In the genomic region with DNA sequence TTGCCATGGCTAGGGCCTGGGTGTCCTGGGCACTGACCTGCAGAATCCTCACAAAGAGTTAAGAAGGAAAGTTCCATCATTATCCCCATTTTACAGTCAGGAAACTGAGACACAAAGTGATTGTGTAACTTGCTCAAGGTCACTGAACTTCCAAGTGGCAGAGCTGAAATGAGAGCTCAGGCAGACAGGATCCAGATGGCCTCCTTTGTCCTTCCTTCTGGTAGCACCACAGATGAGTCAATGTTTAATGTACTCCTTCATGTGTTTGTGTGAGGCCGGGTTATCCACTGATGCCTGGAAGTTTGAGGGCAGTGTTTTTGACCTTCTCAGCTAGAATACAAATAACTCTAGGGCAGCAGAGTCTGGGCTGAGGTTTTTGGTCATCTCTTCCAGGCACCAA, we compare ENCODE assay signal across 29 cellular contexts.
DNase-seq lines count a peak whose midpoint lies in the region; ATAC-seq, FAIRE-seq and TF ChIP-seq lines count a peak whose summit lies in the region.
"Had no signal": no experiment of that assay in that cellular context is flagged by ENCODE, and none has a peak within 500 bp of the region (broad histone marks: within the 10 kb centered on the region; RNA-seq: fewer than 3 reads in every experiment).

No MANE protein-coding gene starts in this region.

- ATAC-seq in esophagus mucosa (peak; percentile 36), left lung (peak; percentile 54), upper lobe of right lung (peak; percentile 29), foreskin keratinocyte (no peak)
- ATAC-seq: activated CD4-positive, alpha-beta T cell treated with anti-CD3 and anti-CD28 coated beads for 36 hours; activated CD8-positive, alpha-beta T cell treated with anti-CD3 and anti-CD28 coated beads for 36 hours; HCT116; stimulated activated naive CD8-positive, alpha-beta T cell treated with anti-CD3 and anti-CD28 coated beads, Interleukin-15, Interleukin-2, amounts not matched to agents 100 U/mL and 50 U/mL, for 24 hours had no signal

- TF ChIP-seq CTCF in left lung (IDR thresholded peaks at IDR 0.05): no peak
- no peak for TF ChIP-seq CTCF in upper lobe of right lung (IDR thresholded peaks at IDR 0.05)
- no peak for TF ChIP-seq CTCF in foreskin keratinocyte (conservative IDR thresholded peaks at IDR 0.05)

- intact Hi-C loops in left lung (cut with DNase I) (no loop called here), upper lobe of right lung (cut with DNase I) (no loop called here)

- no peak for FAIRE-seq in urothelium cell line (lab: Jason Lieb, UNC)
- FAIRE-seq: GM12891 had no signal

- H3K27ac ChIP-seq in left lung: no peak overlapping the region
- no peak overlapping the region for H3K27ac ChIP-seq in upper lobe of right lung
- no peak overlapping the region for H3K27ac ChIP-seq in foreskin keratinocyte
- H3K27ac ChIP-seq: adrenal gland, dorsolateral prefrontal cortex, parathyroid adenoma, right atrium auricular region, VCaP had no signal

- H3K9me3 ChIP-seq in left lung: no peaks in the 10 kb centered on the region
- no peaks in the 10 kb centered on the region for H3K9me3 ChIP-seq in upper lobe of right lung
- H3K9me3 ChIP-seq: adrenal gland, right atrium auricular region had no signal

- no peaks in the 10 kb centered on the region for H3K4me1 ChIP-seq in left lung
- peaks cover 4% of the 10 kb centered on the region for H3K4me1 ChIP-seq in upper lobe of right lung
- peaks cover 4% of the 10 kb centered on the region for H3K4me1 ChIP-seq in foreskin keratinocyte
- H3K4me1 ChIP-seq: adrenal gland, parathyroid adenoma, right atrium auricular region had no signal

- H3K36me3 ChIP-seq in left lung (no peaks in the 10 kb centered on the region), upper lobe of right lung (no peaks in the 10 kb centered on the region)
- H3K36me3 ChIP-seq: adrenal gland, right atrium auricular region, spleen had no signal

- H3K4me3 ChIP-seq in left lung: no peak overlapping the region
- H3K4me3 ChIP-seq in upper lobe of right lung: no peak overlapping the region
- H3K4me3 ChIP-seq: adrenal gland, dorsolateral prefrontal cortex, right atrium auricular region, spleen had no signal

- H3K27me3 ChIP-seq in left lung (no peaks in the 10 kb centered on the region), upper lobe of right lung (no peaks in the 10 kb centered on the region), foreskin keratinocyte (no peaks in the 10 kb centered on the region)
- H3K27me3 ChIP-seq: adrenal gland, right atrium auricular region, spleen had no signal

- DNase-seq in NCI-H2171 treated with DMSO at 0.1 percent for 48 hours (lab: John Stamatoyannopoulos, UW): peak; percentile 39
- DNase-seq in NCI-H2171 (lab: John Stamatoyannopoulos, UW): no peak
- no peak for DNase-seq in left lung
- DNase-seq in upper lobe of right lung: no peak
- DNase-seq in foreskin keratinocyte: no peak
- no peak for DNase-seq in urothelium cell line (ENCODE audit: low spot score)
- no peak for DNase-seq in hippocampal formation (lab: John Stamatoyannopoulos, UW)
- DNase-seq: activated CD4-positive, alpha-beta T cell treated with anti-CD3 and anti-CD28 coated beads for 36 hours; activated CD8-positive, alpha-beta memory T cell treated with anti-CD3 and anti-CD28 coated beads, Interleukin-2, amount 50 U/mL, for 48 hours; activated CD8-positive, alpha-beta T cell treated with anti-CD3 and anti-CD28 coated beads for 36 hours; activated naive CD4-positive, alpha-beta T cell treated with anti-CD3 and anti-CD28 coated beads for 36 hours; AML-193; CD4-positive, CD25-positive, alpha-beta regulatory T cell; cerebellar nuclear complex; dorsolateral prefrontal cortex; islet precursor cell; mammary epithelial cell; NCI-H146; spleen; stimulated activated CD4-positive, alpha-beta T cell treated with anti-CD3 and anti-CD28 coated beads, Interleukin-2, amount 100 ng/mL, for 24 hours; stimulated activated naive CD8-positive, alpha-beta T cell treated with anti-CD3 and anti-CD28 coated beads, Interleukin-15, Interleukin-2, amounts not matched to agents 100 U/mL and 50 U/mL, for 24 hours; T1000 had no signal
